Comparison of ENCODE assay signal across 14 cellular contexts in the genomic region with DNA sequence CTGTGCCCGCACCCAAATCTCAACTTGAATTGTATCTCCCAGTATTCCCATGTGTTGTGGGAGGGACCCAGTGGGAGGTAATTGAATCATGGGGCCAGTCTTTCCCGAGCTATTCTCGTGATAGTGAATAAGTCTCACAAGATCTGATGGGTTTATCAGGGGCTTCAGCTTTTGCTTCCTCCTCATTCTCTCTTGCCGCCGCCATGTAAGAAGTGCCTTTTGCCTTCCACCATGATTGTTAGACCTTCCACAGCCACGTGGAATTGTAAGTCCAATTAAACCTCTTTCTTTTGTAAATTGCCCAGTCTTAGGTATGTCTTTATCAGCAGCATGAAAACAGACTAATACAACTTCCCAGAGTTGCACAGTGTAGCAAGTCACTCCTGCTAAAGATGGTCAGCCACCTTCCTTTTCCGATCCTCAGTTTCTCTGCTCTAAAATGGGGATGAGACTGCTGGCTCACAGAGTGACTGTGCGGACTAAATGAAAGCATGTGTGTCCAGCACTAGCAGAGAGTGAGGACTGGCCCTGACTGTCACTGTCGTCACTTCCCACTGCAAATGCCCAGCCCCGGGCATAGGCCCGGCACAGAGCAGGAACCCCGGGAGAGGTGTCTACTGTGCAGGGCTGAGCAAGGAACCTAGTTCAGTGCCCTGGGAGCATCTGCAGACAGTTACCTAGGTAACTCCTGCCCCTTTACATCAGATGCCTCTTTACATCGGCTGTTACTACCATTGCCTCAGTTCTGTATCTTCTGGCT. TPM values are rescaled to one million over a fixed set of nuclear protein-coding genes. Genes with fewer than 3 reads are reported as not detected.
A peak's percentile ranks its signal among the peaks of the same experiment; 100 is the strongest.
DNase-seq lines count a peak whose midpoint lies in the region; ATAC-seq and TF ChIP-seq lines count a peak whose summit lies in the region.
"Had no signal": no experiment of that assay in that cellular context is flagged by ENCODE, and none has a peak within 500 bp of the region (broad histone marks: within the 10 kb centered on the region; RNA-seq: fewer than 3 reads in every experiment).

No MANE protein-coding gene starts in this region.

- no peak for ATAC-seq in WTC11
- ATAC-seq in GM19463 (IDR thresholded peaks at IDR 0.05; ENCODE audit: unreplicated experiment): no peak
- ATAC-seq: T-helper 17 cell had no signal

- H3K36me3 Mint-ChIP-seq in Calu3 (ENCODE audit: insufficient read depth, unreplicated experiment): peaks cover 42% of the 10 kb centered on the region
- H3K36me3 Mint-ChIP-seq in WTC11: peaks cover 44% of the 10 kb centered on the region

- no TSS peak for BruUV-seq in Calu3 (replicated peaks; lab: Mats Ljungman, UMichigan)

- CTCF ChIA-PET in Calu3 (lab: Charles Lee): interaction anchor here (1.6 kb wide), 1 partner anchor 58 kb away, joined by 5 read pairs; no protein-coding TSS in a partner anchor
- CTCF ChIA-PET in WTC11 (lab: Charles Lee): interaction anchor here (0.6 to 2.0 kb wide), 8 partner anchors 11 to 254 kb away, joined by 3 to 10 read pairs (median 4); no protein-coding TSS in a partner anchor

- H3K9me3 Mint-ChIP-seq in Calu3 (ENCODE audit: low read depth, unreplicated experiment): no peaks in the 10 kb centered on the region
- peaks cover 30% of the 10 kb centered on the region for H3K9me3 Mint-ChIP-seq in WTC11
- H3K9me3 Mint-ChIP-seq: activated T-cell treated with anti-CD3 and anti-CD28 coated beads, Interleukin-2, amount 50 U/mL, for 24 hours had no signal

- peak overlapping the region; percentile 36 for H3K27ac Mint-ChIP-seq in Calu3 (ENCODE audit: unreplicated experiment)
- peak overlapping the region; percentile 57 for H3K27ac Mint-ChIP-seq in WTC11
- H3K27ac Mint-ChIP-seq: activated T-cell treated with anti-CD3 and anti-CD28 coated beads, Interleukin-2, amount 50 U/mL, for 24 hours; T-helper 17 cell had no signal

- H3K27ac ChIP-seq in skin epidermis: peak overlapping the region in 14 of 21 experiments; percentile 0 to 76 (median 36)
- H3K27ac ChIP-seq: KMS-11, thoracic aorta had no signal

- intact Hi-C loops in Calu3 (cut with micrococcal nuclease; ENCODE audit: unreplicated experiment): no loop called here

- H3K4me3 ChIP-seq in skin epidermis: no peak overlapping the region
- H3K4me3 ChIP-seq: thoracic aorta had no signal

- no peaks in the 10 kb centered on the region for H3K27me3 Mint-ChIP-seq in Calu3 (ENCODE audit: unreplicated experiment)
- H3K27me3 Mint-ChIP-seq in WTC11 (ENCODE audit: low read depth): no peaks in the 10 kb centered on the region
- H3K27me3 Mint-ChIP-seq: activated T-cell treated with anti-CD3 and anti-CD28 coated beads, Interleukin-2, amount 50 U/mL, for 24 hours; T-helper 17 cell had no signal

- H3K4me1 Mint-ChIP-seq in Calu3 (ENCODE audit: low read depth, unreplicated experiment) (peaks cover 36% of the 10 kb centered on the region), WTC11 (peaks cover 51% of the 10 kb centered on the region)

- DNase-seq in Calu3: no peak
- no peak for DNase-seq in WTC11 (ENCODE audit: low spot score)
- DNase-seq in iPS-NIHi7 (ENCODE audit: extremely low spot score): peak; percentile 5
- DNase-seq in DMS79 treated with DMSO at 0.1 percent for 48 hours (lab: John Stamatoyannopoulos, UW): no peak
- DNase-seq in NCI-H2171 treated with DMSO at 0.1 percent for 48 hours (lab: John Stamatoyannopoulos, UW): no peak
- DNase-seq in AG08395 (ENCODE audit: low spot score): no peak
- DNase-seq: activated T-cell treated with anti-CD3 and anti-CD28 coated beads, Interleukin-2, amount 50 U/mL, for 24 hours; NCI-H1417 treated with DMSO at 0.1 percent for 48 hours; NCI-H510A treated with DMSO at 0.1 percent for 48 hours; T-helper 17 cell had no signal

- TF ChIP-seq CTCF in Calu3 (IDR thresholded peaks at IDR 0.05; ENCODE audit: unreplicated experiment): no peak
- TF ChIP-seq CTCF in WTC11 (IDR thresholded peaks at IDR 0.05): no peak

- no peak overlapping the region for H3K4me3 Mint-ChIP-seq in Calu3 (ENCODE audit: low read depth, unreplicated experiment)
- no peak overlapping the region for H3K4me3 Mint-ChIP-seq in WTC11
- H3K4me3 Mint-ChIP-seq: activated T-cell treated with anti-CD3 and anti-CD28 coated beads, Interleukin-2, amount 50 U/mL, for 24 hours; T-helper 17 cell had no signal

- POLR2A ChIA-PET in WTC11 (lab: Charles Lee): no interaction called here

TF ChIP-seq in WTC11, 78 proteins besides CTCF, POLR2A, EP300 and RAD21:
- TF ChIP-seq ZNF317 (CRISPR knock-in tag; IDR thresholded peaks at IDR 0.05; ENCODE audit: borderline replicate concordance, low read depth): no peak
- TF ChIP-seq, protein P1, sequence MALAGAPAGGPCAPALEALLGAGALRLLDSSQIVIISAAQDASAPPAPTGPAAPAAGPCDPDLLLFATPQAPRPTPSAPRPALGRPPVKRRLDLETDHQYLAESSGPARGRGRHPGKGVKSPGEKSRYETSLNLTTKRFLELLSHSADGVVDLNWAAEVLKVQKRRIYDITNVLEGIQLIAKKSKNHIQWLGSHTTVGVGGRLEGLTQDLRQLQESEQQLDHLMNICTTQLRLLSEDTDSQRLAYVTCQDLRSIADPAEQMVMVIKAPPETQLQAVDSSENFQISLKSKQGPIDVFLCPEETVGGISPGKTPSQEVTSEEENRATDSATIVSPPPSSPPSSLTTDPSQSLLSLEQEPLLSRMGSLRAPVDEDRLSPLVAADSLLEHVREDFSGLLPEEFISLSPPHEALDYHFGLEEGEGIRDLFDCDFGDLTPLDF (CRISPR knock-in tag; IDR thresholded peaks at IDR 0.05): no peak
- TF ChIP-seq NFE2L1 (CRISPR knock-in tag; IDR thresholded peaks at IDR 0.05): no peak
- no peak for TF ChIP-seq GABPB1 (CRISPR knock-in tag; IDR thresholded peaks at IDR 0.05)
- TF ChIP-seq, protein P2, sequence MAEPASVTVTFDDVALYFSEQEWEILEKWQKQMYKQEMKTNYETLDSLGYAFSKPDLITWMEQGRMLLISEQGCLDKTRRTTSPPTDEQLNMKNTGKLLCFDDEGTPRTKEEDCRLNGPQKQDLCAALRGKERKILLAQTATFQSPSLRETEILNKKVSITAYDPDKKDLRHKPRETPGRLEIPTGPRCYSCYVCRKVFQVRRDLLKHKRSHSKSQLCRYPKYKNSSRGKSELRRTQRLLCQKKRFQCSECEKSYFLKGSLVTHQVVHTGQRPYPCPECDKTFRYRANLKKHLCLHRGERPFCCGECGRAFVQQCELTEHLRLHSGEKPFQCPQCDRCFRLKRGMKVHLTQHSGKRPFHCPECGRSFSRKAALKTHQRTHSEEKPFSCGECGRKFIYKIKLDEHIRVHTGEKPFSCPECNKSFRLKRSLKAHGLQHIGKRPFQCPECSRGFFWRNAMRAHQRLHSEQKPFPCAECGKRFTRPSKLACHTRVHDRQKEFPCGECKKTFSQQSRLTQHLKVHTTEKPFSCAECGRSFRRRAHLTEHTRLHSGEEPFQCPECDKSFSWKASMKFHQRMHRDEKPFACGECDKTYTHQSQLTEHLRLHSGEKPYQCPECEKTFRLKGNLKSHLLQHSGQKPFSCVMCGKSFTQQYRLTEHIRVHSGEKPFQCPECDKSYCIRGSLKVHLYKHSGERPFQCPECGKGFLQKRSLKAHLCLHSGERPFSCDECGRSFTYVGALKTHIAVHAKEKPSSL (CRISPR knock-in tag; conservative IDR thresholded peaks at IDR 0.05): no peak
- TF ChIP-seq MYBL2 (CRISPR knock-in tag; IDR thresholded peaks at IDR 0.05): no peak
- TF ChIP-seq NR2C2 (CRISPR knock-in tag; IDR thresholded peaks at IDR 0.05): no peak
- TF ChIP-seq, protein P3, sequence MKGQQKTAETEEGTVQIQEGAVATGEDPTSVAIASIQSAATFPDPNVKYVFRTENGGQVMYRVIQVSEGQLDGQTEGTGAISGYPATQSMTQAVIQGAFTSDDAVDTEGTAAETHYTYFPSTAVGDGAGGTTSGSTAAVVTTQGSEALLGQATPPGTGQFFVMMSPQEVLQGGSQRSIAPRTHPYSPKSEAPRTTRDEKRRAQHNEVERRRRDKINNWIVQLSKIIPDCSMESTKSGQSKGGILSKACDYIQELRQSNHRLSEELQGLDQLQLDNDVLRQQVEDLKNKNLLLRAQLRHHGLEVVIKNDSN (CRISPR knock-in tag; IDR thresholded peaks at IDR 0.05): no peak
- no peak for TF ChIP-seq PRRX2 (CRISPR knock-in tag; IDR thresholded peaks at IDR 0.05)
- no peak for TF ChIP-seq TEAD4 (CRISPR knock-in tag; IDR thresholded peaks at IDR 0.05)
- TF ChIP-seq, protein P4, sequence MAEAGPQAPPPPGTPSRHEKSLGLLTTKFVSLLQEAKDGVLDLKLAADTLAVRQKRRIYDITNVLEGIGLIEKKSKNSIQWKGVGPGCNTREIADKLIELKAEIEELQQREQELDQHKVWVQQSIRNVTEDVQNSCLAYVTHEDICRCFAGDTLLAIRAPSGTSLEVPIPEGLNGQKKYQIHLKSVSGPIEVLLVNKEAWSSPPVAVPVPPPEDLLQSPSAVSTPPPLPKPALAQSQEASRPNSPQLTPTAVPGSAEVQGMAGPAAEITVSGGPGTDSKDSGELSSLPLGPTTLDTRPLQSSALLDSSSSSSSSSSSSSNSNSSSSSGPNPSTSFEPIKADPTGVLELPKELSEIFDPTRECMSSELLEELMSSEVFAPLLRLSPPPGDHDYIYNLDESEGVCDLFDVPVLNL (CRISPR knock-in tag; IDR thresholded peaks at IDR 0.05; ENCODE audit: borderline replicate concordance, low read depth): no peak

RNA-seq across cellular contexts. Expression of a gene that starts 9.5 kb away (rescaled TPM):
- total RNA-seq in Calu3 (2022) (49.0 and 56.1 TPM in 2 replicates), WTC11 (2021) (24.0 to 30.3 TPM (median 24.4 TPM) in 3 replicates)
- total RNA-seq: T-helper 17 cell had no signal
